Comparison of ENCODE assay signal across 15 cellular contexts in the genomic region with DNA sequence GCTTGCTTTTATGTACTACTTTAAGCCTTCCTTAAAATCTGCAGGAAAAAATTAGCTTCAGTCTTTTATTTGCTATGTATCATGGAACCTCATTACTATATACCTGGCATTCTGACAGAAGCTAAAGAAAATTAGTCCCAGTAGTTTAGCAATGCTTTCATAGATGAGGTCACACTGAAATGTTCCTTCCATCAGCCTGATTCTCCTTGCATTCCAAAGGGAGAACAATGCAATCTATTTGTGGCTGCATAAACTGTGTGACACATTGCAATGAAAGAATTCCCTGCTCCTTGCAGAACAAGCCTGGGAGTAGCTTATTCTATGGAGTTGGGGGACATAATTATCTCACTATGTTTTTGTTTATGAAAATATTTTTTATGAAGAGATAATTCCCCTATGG.
DNase-seq lines count a peak whose midpoint lies in the region; ATAC-seq and TF ChIP-seq lines count a peak whose summit lies in the region.
"Had no signal": no experiment of that assay in that cellular context is flagged by ENCODE, and none has a peak within 500 bp of the region (broad histone marks: within the 10 kb centered on the region; RNA-seq: fewer than 3 reads in every experiment).

No MANE protein-coding gene starts in this region.

- intact Hi-C loops in PC-9 (cut with micrococcal nuclease; ENCODE audit: unreplicated experiment) = no loop called here
- intact Hi-C loops in ovary (cut with DNase I) = no loop called here

- no peak for TF ChIP-seq EP300 in ovary (IDR thresholded peaks at IDR 0.05)

- no peaks in the 10 kb centered on the region for H3F3A ChIP-seq in PC-9 (ENCODE audit: insufficient read depth, low read depth)

- H4K20me1 ChIP-seq in PC-9 (ENCODE audit: insufficient read depth) = no peaks in the 10 kb centered on the region

- DNase-seq in NCI-H446 treated with DMSO at 0.1 percent for 48 hours (lab: John Stamatoyannopoulos, UW) (peak; percentile 30), choroid plexus epithelial cell (ENCODE audit: low read depth) (peak; percentile 67), hepatic stellate cell (ENCODE audit: low spot score) (peak; percentile 10), retina (peak; percentile 21), PC-9 (no peak), ovary (no peak), NCI-H524 treated with DMSO at 0.1 percent for 48 hours (lab: John Stamatoyannopoulos, UW) (no peak)
- DNase-seq: DMS79 treated with DMSO at 0.1 percent for 48 hours, HFFc6, NCI-H1694, NCI-H524, Peyer's patch, right cardiac atrium, T-helper 17 cell had no signal

- no peak overlapping the region for H3K4me3 ChIP-seq in choroid plexus epithelial cell (ENCODE audit: low read depth, low read length)
- no peak overlapping the region for H3K4me3 ChIP-seq in PC-9
- H3K4me3 ChIP-seq in ovary = no peak overlapping the region
- H3K4me3 ChIP-seq: Peyer's patch had no signal

- no peak overlapping the region for H2AFZ ChIP-seq in PC-9

- no peaks in the 10 kb centered on the region for H3K9me2 ChIP-seq in PC-9 (ENCODE audit: insufficient read depth)

- no TSS peak for BruUV-seq in PC-9 (replicated peaks; lab: Mats Ljungman, UMichigan)

- no peaks in the 10 kb centered on the region for H3K79me2 ChIP-seq in PC-9 (ENCODE audit: low read depth)

- H3K9me3 ChIP-seq in PC-9 (ENCODE audit: insufficient read depth, low read depth) (no peaks in the 10 kb centered on the region), ovary (no peaks in the 10 kb centered on the region)
- H3K9me3 ChIP-seq: Peyer's patch had no signal

- H3K27ac ChIP-seq in PC-9 (no peak overlapping the region), ovary (no peak overlapping the region)
- H3K27ac ChIP-seq: Peyer's patch had no signal

- CTCF ChIA-PET in PC-9 (lab: Charles Lee) = no interaction called here

- POLR2A ChIA-PET in PC-9 (lab: Charles Lee; ENCODE audit: unreplicated experiment) = no interaction called here

- H3K4me1 ChIP-seq in PC-9 (replicated peaks; ENCODE audit: insufficient read depth) = no peaks in the 10 kb centered on the region
- no peaks in the 10 kb centered on the region for H3K4me1 ChIP-seq in ovary (ENCODE audit: insufficient read depth)
- H3K4me1 ChIP-seq: Peyer's patch had no signal

- no peaks in the 10 kb centered on the region for H3K36me3 ChIP-seq in PC-9 (ENCODE audit: low read depth)
- no peaks in the 10 kb centered on the region for H3K36me3 ChIP-seq in ovary
- H3K36me3 ChIP-seq: Peyer's patch had no signal

- TF ChIP-seq POLR2A in ovary (IDR thresholded peaks at IDR 0.05) = no peak

- no peak overlapping the region for H3K4me2 ChIP-seq in PC-9

- H3K27me3 ChIP-seq in PC-9 (ENCODE audit: insufficient read depth, low read depth) (no peaks in the 10 kb centered on the region), ovary (no peaks in the 10 kb centered on the region)
- H3K27me3 ChIP-seq: Peyer's patch had no signal

- no peak for ATAC-seq in HG03521 (IDR thresholded peaks at IDR 0.05; ENCODE audit: unreplicated experiment)
- ATAC-seq: T-helper 17 cell had no signal

- TF ChIP-seq CTCF in choroid plexus epithelial cell (conservative IDR thresholded peaks at IDR 0.05; ENCODE audit: low read depth, low read length) = no peak
- no peak for TF ChIP-seq CTCF in PC-9 (conservative IDR thresholded peaks at IDR 0.05)
- no peak for TF ChIP-seq CTCF in ovary (IDR thresholded peaks at IDR 0.05)

Comparison
In these comparisons a context has a peak if more than half of its experiments do, and no peak if none do; other contexts are left out.
1. DNase-seq: peak in NCI-H446 treated with DMSO at 0.1 percent for 48 hours (single experiment), choroid plexus epithelial cell (single experiment), hepatic stellate cell (single experiment) and retina (single experiment); none in PC-9 (0 of 2), ovary (0 of 5) and NCI-H524 treated with DMSO at 0.1 percent for 48 hours (single experiment).